22 cellular contexts compared by ENCODE assay signal in genomic region chr7:136953386-136953785, GRCh38.
DNase-seq lines count a peak whose midpoint lies in the region; ATAC-seq, FAIRE-seq and TF ChIP-seq lines count a peak whose summit lies in the region.
"Had no signal": no experiment of that assay in that cellular context is flagged by ENCODE, and none has a peak within 500 bp of the region (broad histone marks: within the 10 kb centered on the region; RNA-seq: fewer than 3 reads in every experiment).

No MANE protein-coding gene starts in this region.

- DNase-seq in AG20443 (ENCODE audit: low spot score) (peak; percentile 20), HTR-8/SVneo (ENCODE audit: insufficient read length, low spot score) (peak; percentile 12), dedifferentiated amniotic fluid mesenchymal stem cell (ENCODE audit: extremely low spot score) (peak; percentile 56), osteoblast (ENCODE audit: insufficient read length, low spot score, missing footprints) (no peak), SIG-M5 treated with dmso at 0.1 percent for 504 hours (lab: John Stamatoyannopoulos, UW; ENCODE audit: unreplicated experiment) (no peak), type B pancreatic cell (ENCODE audit: extremely low spot score, unreplicated experiment) (no peak)
- DNase-seq: activated CD4-positive, alpha-beta T cell treated with anti-CD3 and anti-CD28 coated beads, Interleukin-2, amount 50 U/mL, for 4 hours; activated T-cell treated with anti-CD3 and anti-CD28 coated beads, Interleukin-2, amount 50 U/mL, for 24 hours; cerebellar nuclear complex; islet precursor cell; NCI-H1048; NCI-H82; stimulated activated CD4-positive, alpha-beta T cell treated with anti-CD3 and anti-CD28 coated beads, Interleukin-4, amount 100 ng/mL, for 1 hour had no signal

- H3K27me3 Mint-ChIP-seq in type B pancreatic cell: no peaks in the 10 kb centered on the region
- H3K27me3 Mint-ChIP-seq: activated T-cell treated with anti-CD3 and anti-CD28 coated beads, Interleukin-2, amount 50 U/mL, for 24 hours had no signal

- TF ChIP-seq CTCF in osteoblast (IDR thresholded peaks at IDR 0.05; ENCODE audit: extremely low read depth, low read depth, low read length) (no peak), type B pancreatic cell (conservative IDR thresholded peaks at IDR 0.05) (no peak)

- no peaks in the 10 kb centered on the region for H3K79me2 ChIP-seq in osteoblast (ENCODE audit: insufficient read depth, low read length)

- H3K9me3 ChIP-seq in osteoblast (ENCODE audit: low read depth, low read length): no peaks in the 10 kb centered on the region

- no peak overlapping the region for H3K4me3 Mint-ChIP-seq in type B pancreatic cell
- H3K4me3 Mint-ChIP-seq: activated T-cell treated with anti-CD3 and anti-CD28 coated beads, Interleukin-2, amount 50 U/mL, for 24 hours; mesothelial cell of epicardium had no signal

- peaks cover 32% of the 10 kb centered on the region for H3K4me1 ChIP-seq in osteoblast (ENCODE audit: insufficient read depth, low read length)
- H3K4me1 ChIP-seq: suprapubic skin had no signal

- H2AFZ ChIP-seq in osteoblast (ENCODE audit: low read length): peak overlapping the region; percentile 28

- no peak overlapping the region for H3K27ac Mint-ChIP-seq in type B pancreatic cell
- H3K27ac Mint-ChIP-seq: activated naive CD4-positive, alpha-beta T cell treated with anti-CD3 and anti-CD28 coated beads, Interleukin-2, amount 50 U/mL, for 72 hours; activated T-cell treated with anti-CD3 and anti-CD28 coated beads, Interleukin-2, amount 50 U/mL, for 24 hours; mesothelial cell of epicardium had no signal

- no peaks in the 10 kb centered on the region for H3K36me3 Mint-ChIP-seq in type B pancreatic cell

- H3K4me2 ChIP-seq in osteoblast (ENCODE audit: insufficient read depth, low read length): peak overlapping the region; percentile 4
- H3K4me2 ChIP-seq: BLaER1 had no signal

- no peaks in the 10 kb centered on the region for H4K20me1 ChIP-seq in osteoblast (ENCODE audit: insufficient read depth, low read length)
- H4K20me1 ChIP-seq: BLaER1 had no signal

- peaks cover 7% of the 10 kb centered on the region for H3K9me3 Mint-ChIP-seq in type B pancreatic cell

- no peaks in the 10 kb centered on the region for H3K4me1 Mint-ChIP-seq in type B pancreatic cell (ENCODE audit: unreplicated experiment)

- H3K27me3 ChIP-seq in osteoblast (ENCODE audit: insufficient read depth, low read length): no peaks in the 10 kb centered on the region
- H3K27me3 ChIP-seq: BLaER1, suprapubic skin had no signal

- peak overlapping the region; percentile 37 for H3K27ac ChIP-seq in osteoblast (ENCODE audit: low read depth, low read length)
- H3K27ac ChIP-seq: BLaER1, suprapubic skin had no signal

- no peaks in the 10 kb centered on the region for H3K36me3 ChIP-seq in osteoblast (ENCODE audit: insufficient read depth, low read length)
- H3K36me3 ChIP-seq: BLaER1, suprapubic skin had no signal

- FAIRE-seq in HTR-8/SVneo (lab: Jason Lieb, UNC): no peak
- FAIRE-seq: GM19239, RCC 7860 had no signal

- no peak for ATAC-seq in GM18867 (IDR thresholded peaks at IDR 0.05; ENCODE audit: unreplicated experiment)
- ATAC-seq in HG03039 (IDR thresholded peaks at IDR 0.05; ENCODE audit: unreplicated experiment): no peak
- ATAC-seq: activated naive CD4-positive, alpha-beta T cell treated with anti-CD3 and anti-CD28 coated beads, Interleukin-2, amount 50 U/mL, for 72 hours; sciatic nerve had no signal

- no peak overlapping the region for H3K4me3 ChIP-seq in osteoblast (ENCODE audit: insufficient read depth, low read length)
- H3K4me3 ChIP-seq: BLaER1, suprapubic skin had no signal

Comparison
In these comparisons a context has a peak if more than half of its experiments do, and no peak if none do; other contexts are left out.
1. DNase-seq: peak in AG20443 (single experiment), HTR-8/SVneo (single experiment) and dedifferentiated amniotic fluid mesenchymal stem cell (single experiment); none in osteoblast (single experiment), SIG-M5 treated with dmso at 0.1 percent for 504 hours (single experiment) and type B pancreatic cell (single experiment).